Comparison of ENCODE assay signal across 9 cellular contexts in genomic region chr2:73292906-73293533, GRCh38. TPM values are rescaled to one million over a fixed set of nuclear protein-coding genes. Genes with fewer than 3 reads are reported as not detected.
DNase-seq lines count a peak whose midpoint lies in the region; ATAC-seq and TF ChIP-seq lines count a peak whose summit lies in the region.
"Had no signal": no experiment of that assay in that cellular context is flagged by ENCODE, and none has a peak within 500 bp of the region (broad histone marks: within the 10 kb centered on the region; RNA-seq: fewer than 3 reads in every experiment).

No MANE protein-coding gene starts in this region.

- H3K36me3 ChIP-seq in KMS-11 (ENCODE audit: insufficient read depth): no peaks in the 10 kb centered on the region
- no peaks in the 10 kb centered on the region for H3K36me3 ChIP-seq in mesodermal cell (ENCODE audit: control insufficient read depth, insufficient read depth, low read length)
- H3K36me3 ChIP-seq: neutrophil had no signal

- H2AFZ ChIP-seq in KMS-11 (ENCODE audit: low read depth): 0 out of 2 replicates have a peak overlapping the region, but pooled peaks have one; percentile 64

- no peaks in the 10 kb centered on the region for H3K36me3 Mint-ChIP-seq in MCF 10A (ENCODE audit: insufficient read depth, unreplicated experiment)

- H4K20me1 ChIP-seq in KMS-11 (ENCODE audit: insufficient read depth): no peaks in the 10 kb centered on the region

- peaks cover 26% of the 10 kb centered on the region for H3K27me3 Mint-ChIP-seq in MCF 10A (ENCODE audit: insufficient read depth, unreplicated experiment)

- CTCF ChIA-PET in MCF 10A (lab: Yijun Ruan, JAX): interaction anchor here (0.6 to 1.4 kb wide), 3 partner anchors 11 to 630 kb away, joined by 3 to 6 read pairs (median 3); no protein-coding TSS in a partner anchor

- 3% methylated on average over 52 to 64 of the region's 64 CpGs for WGBS in mesodermal cell (ENCODE audit: insufficient coverage in 2 of 2), 2 experiments

- intact Hi-C loops in MCF 10A (cut with micrococcal nuclease): loop anchor here (10.0 kb wide), 1 partner anchor 92 kb away; the partner anchor contains the start of gene ALMS1

- no peak for TF ChIP-seq CTCF in KMS-11 (conservative IDR thresholded peaks at IDR 0.05; ENCODE audit: low read depth, low read length)
- TF ChIP-seq CTCF in MCF 10A (IDR thresholded peaks at IDR 0.05; ENCODE audit: unreplicated experiment): no peak

- ATAC-seq in GM18498 (IDR thresholded peaks at IDR 0.05; ENCODE audit: unreplicated experiment): peak; percentile 1
- no peak for ATAC-seq in GM21381 (IDR thresholded peaks at IDR 0.05; ENCODE audit: unreplicated experiment)

- H3K79me2 ChIP-seq in KMS-11 (ENCODE audit: insufficient read depth, low read depth): no peaks in the 10 kb centered on the region

- no peaks in the 10 kb centered on the region for H3K9me3 Mint-ChIP-seq in MCF 10A (ENCODE audit: unreplicated experiment)

- no peak overlapping the region for H3K9ac ChIP-seq in KMS-11

- H3K27ac Mint-ChIP-seq in MCF 10A (ENCODE audit: low read depth, unreplicated experiment): peak overlapping the region; percentile 31

- peaks cover 39% of the 10 kb centered on the region; the same call in 1 of the 2 replicates for H3K27me3 ChIP-seq in KMS-11 (ENCODE audit: insufficient read depth, low read depth)

- TSS peak; percentile 62 for BruUV-seq in MCF 10A (replicated peaks; lab: Mats Ljungman, UMichigan)

- peak overlapping the region; percentile 68 for H3K4me2 ChIP-seq in KMS-11

- no peak overlapping the region for H3K27ac ChIP-seq in KMS-11
- no peak overlapping the region for H3K27ac ChIP-seq in mesodermal cell (ENCODE audit: low read depth, low read length, severe bottlenecking)
- H3K27ac ChIP-seq: neutrophil had no signal

- no peaks in the 10 kb centered on the region for H3K4me1 ChIP-seq in KMS-11 (ENCODE audit: low read depth, poor library complexity, severe bottlenecking)
- H3K4me1 ChIP-seq in mesodermal cell (ENCODE audit: control insufficient read depth, insufficient read depth, low read length, poor library complexity, severe bottlenecking): peaks cover 5% of the 10 kb centered on the region

- no peaks in the 10 kb centered on the region for H3K9me3 ChIP-seq in mesodermal cell (ENCODE audit: control insufficient read depth, low read length)
- H3K9me3 ChIP-seq: neutrophil had no signal

- peak overlapping the region; percentile 54 for H3K4me3 ChIP-seq in KMS-11 (IDR thresholded peaks at IDR 0.05; ENCODE audit: insufficient read depth, low read depth, low read length)
- peak overlapping the region; percentile 40 for H3K4me3 ChIP-seq in mesodermal cell (ENCODE audit: extremely low read depth, insufficient read depth, low read length, poor library complexity, severe bottlenecking)

- POLR2A ChIA-PET in MCF 10A (lab: Yijun Ruan, JAX): interaction anchor here (0.6 to 1.5 kb wide), 4 partner anchors 8 to 93 kb away, joined by 3 to 5 read pairs (median 4); partner anchors contain the start of genes ALMS1, FBXO41 and PRADC1

- peaks cover 22% of the 10 kb centered on the region for H3K4me1 Mint-ChIP-seq in MCF 10A (ENCODE audit: insufficient read depth, unreplicated experiment)

- peak overlapping the region; percentile 70 for H3K4me3 Mint-ChIP-seq in MCF 10A (ENCODE audit: unreplicated experiment)

- DNase-seq in MCF 10A (ENCODE audit: unreplicated experiment) (no peak), NCI-H2171 (lab: John Stamatoyannopoulos, UW) (no peak), NCI-H1436 treated with DMSO at 0.1 percent for 48 hours (lab: John Stamatoyannopoulos, UW) (no peak), NCI-H1436 (lab: John Stamatoyannopoulos, UW) (no peak)

RNA-seq across cellular contexts. Expression of gene EGR4, which starts 0.3 kb away (rescaled TPM):
- total RNA-seq in MCF 10A (2022): 0.22 and 0.37 TPM in 2 replicates
- polyA plus RNA-seq in mesodermal cell (2013, experiment 1 of 2): not detected
- polyA plus RNA-seq in mesodermal cell (2013, experiment 2 of 2): not detected

RNA-seq across cellular contexts. Expression of gene FBXO41, which starts 8.7 kb away (rescaled TPM):
- total RNA-seq in MCF 10A (2022): 3.7 and 4.4 TPM in 2 replicates
- polyA plus RNA-seq in mesodermal cell (2013, experiment 1 of 2): 3.2 TPM
- 2.3 TPM for polyA plus RNA-seq in mesodermal cell (2013, experiment 2 of 2)

RNA-seq across cellular contexts. Expression of gene CCT7, which starts 58.9 kb away (rescaled TPM):
- 468 and 495 TPM in 2 replicates for total RNA-seq in MCF 10A (2022)
- polyA plus RNA-seq in mesodermal cell (2013, experiment 1 of 2): 265 TPM
- 246 TPM for polyA plus RNA-seq in mesodermal cell (2013, experiment 2 of 2)

RNA-seq across cellular contexts. Expression of gene PRADC1, which starts 60.0 kb away (rescaled TPM):
- total RNA-seq in MCF 10A (2022): 9.5 and 13.5 TPM in 2 replicates
- polyA plus RNA-seq in mesodermal cell (2013, experiment 1 of 2): 20.7 TPM
- 15.0 TPM for polyA plus RNA-seq in mesodermal cell (2013, experiment 2 of 2)
